In the genomic region with DNA sequence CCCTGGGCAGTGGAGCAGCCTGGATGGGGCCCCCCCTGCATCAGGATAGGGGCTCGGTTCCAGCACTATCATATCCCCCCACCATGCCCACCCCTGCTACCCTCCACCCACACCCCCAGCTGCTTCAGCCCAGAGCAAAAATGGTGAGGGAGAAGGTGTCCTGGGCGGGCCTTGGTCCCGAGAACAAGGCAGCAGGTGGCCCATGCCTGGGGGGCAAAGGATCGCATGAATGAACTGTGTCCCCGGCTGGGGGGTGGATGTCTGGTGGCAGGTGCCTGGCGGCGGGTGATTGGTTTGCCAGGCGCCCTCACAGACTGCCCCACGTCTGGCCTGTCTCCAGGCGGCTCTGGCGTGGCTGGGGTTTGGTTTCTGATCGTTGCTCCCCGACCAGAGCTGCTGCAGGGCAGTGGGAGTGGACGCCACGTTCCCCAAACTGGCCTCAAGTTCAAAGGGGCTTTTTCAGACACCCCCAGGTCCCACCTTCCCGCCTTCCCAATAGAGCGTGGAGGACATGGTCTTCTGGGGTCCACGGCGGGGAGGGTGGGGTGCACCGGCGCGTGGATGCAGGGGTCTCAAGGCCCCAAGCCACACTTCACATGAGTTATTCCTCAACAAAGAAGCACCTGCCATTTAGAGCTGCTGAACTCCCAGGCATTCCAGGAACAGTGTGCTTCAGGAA, we compare ENCODE assay signal across 17 cellular contexts. TPM values are rescaled to one million over a fixed set of nuclear protein-coding genes. Genes with fewer than 3 reads are reported as not detected.
A peak's percentile ranks its signal among the peaks of the same experiment; 100 is the strongest.
DNase-seq lines count a peak whose midpoint lies in the region; ATAC-seq and TF ChIP-seq lines count a peak whose summit lies in the region.
"Had no signal": no experiment of that assay in that cellular context is flagged by ENCODE, and none has a peak within 500 bp of the region (broad histone marks: within the 10 kb centered on the region; RNA-seq: fewer than 3 reads in every experiment).

No MANE protein-coding gene starts in this region.

- no peak overlapping the region for H3K4me3 ChIP-seq in lower lobe of right lung

- no peaks in the 10 kb centered on the region for H3K9me3 ChIP-seq in lower lobe of right lung
- H3K9me3 ChIP-seq: neutrophil had no signal

- peaks cover 16% of the 10 kb centered on the region for H3K4me1 ChIP-seq in lower lobe of right lung

- H3K27ac ChIP-seq in RWPE1: peak overlapping the region; percentile 74
- H3K27ac ChIP-seq in lower lobe of right lung: no peak overlapping the region
- H3K27ac ChIP-seq: neutrophil had no signal

- no peak for TF ChIP-seq CTCF in RWPE1 (conservative IDR thresholded peaks at IDR 0.05; ENCODE audit: low read depth)
- no peak for TF ChIP-seq CTCF in lower lobe of right lung (IDR thresholded peaks at IDR 0.05)

- CTCF ChIA-PET in RWPE1 (lab: Yijun Ruan, JAX): interaction anchor here (0.5 to 1.2 kb wide), 8 partner anchors 11 to 583 kb away, joined by 3 to 6 read pairs (median 3); a partner anchor contains a TSS

- POLR2A ChIA-PET in RWPE1 (lab: Yijun Ruan, JAX; ENCODE audit: low non-redundant PET): no interaction called here

- DNase-seq in COLO668 (lab: John Stamatoyannopoulos, UW; ENCODE audit: unreplicated experiment) (peak; percentile 64), NCI-H1105 (lab: John Stamatoyannopoulos, UW) (peak; percentile 32), RWPE1 (ENCODE audit: low spot score) (no peak), lower lobe of right lung (peak; percentile 27), retina (no peak)
- DNase-seq: activated CD8-positive, alpha-beta T cell treated with anti-CD3 and anti-CD28 coated beads for 36 hours; activated naive CD8-positive, alpha-beta T cell treated with anti-CD3 and anti-CD28 coated beads for 36 hours; activated T-cell treated with anti-CD3 and anti-CD28 coated beads, Interleukin-2, amount 50 U/mL, for 48 hours; midbrain; NCI-H446 treated with DMSO at 0.1 percent for 48 hours; stimulated activated CD4-positive, alpha-beta T cell treated with anti-CD3 and anti-CD28 coated beads, Interleukin-4, amount 100 ng/mL, for 24 hours had no signal

- peaks cover 60% of the 10 kb centered on the region for H3K27me3 ChIP-seq in lower lobe of right lung (ENCODE audit: low read depth)

- H3K36me3 ChIP-seq in lower lobe of right lung: no peaks in the 10 kb centered on the region
- H3K36me3 ChIP-seq: neutrophil had no signal

- intact Hi-C loops in lower lobe of right lung (cut with DNase I): no loop called here

- ATAC-seq in lower lobe of right lung (no peak), GM19395 (IDR thresholded peaks at IDR 0.05; ENCODE audit: unreplicated experiment) (no peak), GM18873 (IDR thresholded peaks at IDR 0.05; ENCODE audit: low FRiP score, unreplicated experiment) (no peak)
- ATAC-seq: activated CD8-positive, alpha-beta T cell treated with anti-CD3 and anti-CD28 coated beads for 36 hours had no signal

RNA-seq across cellular contexts. Expression of a gene that starts 12.6 kb away (rescaled TPM):
- not detected for total RNA-seq in lower lobe of right lung
- total RNA-seq: activated CD8-positive, alpha-beta T cell treated with anti-CD3 and anti-CD28 coated beads for 36 hours; activated naive CD8-positive, alpha-beta T cell treated with anti-CD3 and anti-CD28 coated beads for 36 hours; bronchial epithelial cell; M059J had no signal

RNA-seq across cellular contexts. Expression of a gene that starts 25.1 kb away (rescaled TPM):
- total RNA-seq in lower lobe of right lung: not detected
- total RNA-seq: activated CD8-positive, alpha-beta T cell treated with anti-CD3 and anti-CD28 coated beads for 36 hours; bronchial epithelial cell had no signal

RNA-seq across cellular contexts. Expression of a gene that starts 34.0 kb away (rescaled TPM):
- 60.2 TPM for total RNA-seq in lower lobe of right lung

RNA-seq across cellular contexts. Expression of a gene that starts 34.2 kb away (rescaled TPM):
- 27.1 TPM for total RNA-seq in lower lobe of right lung

RNA-seq across cellular contexts. Expression of a gene that starts 50.6 kb away (rescaled TPM):
- total RNA-seq in lower lobe of right lung: 44.5 TPM
- total RNA-seq: OCI-LY7 had no signal

Comparison
In these comparisons a context has a peak if more than half of its experiments do, and no peak if none do; other contexts are left out.
1. DNase-seq: peak in COLO668 (single experiment), NCI-H1105 (single experiment) and lower lobe of right lung (single experiment); none in RWPE1 (single experiment) and retina (single experiment).